16 cellular contexts compared by ENCODE assay signal in the genomic region with DNA sequence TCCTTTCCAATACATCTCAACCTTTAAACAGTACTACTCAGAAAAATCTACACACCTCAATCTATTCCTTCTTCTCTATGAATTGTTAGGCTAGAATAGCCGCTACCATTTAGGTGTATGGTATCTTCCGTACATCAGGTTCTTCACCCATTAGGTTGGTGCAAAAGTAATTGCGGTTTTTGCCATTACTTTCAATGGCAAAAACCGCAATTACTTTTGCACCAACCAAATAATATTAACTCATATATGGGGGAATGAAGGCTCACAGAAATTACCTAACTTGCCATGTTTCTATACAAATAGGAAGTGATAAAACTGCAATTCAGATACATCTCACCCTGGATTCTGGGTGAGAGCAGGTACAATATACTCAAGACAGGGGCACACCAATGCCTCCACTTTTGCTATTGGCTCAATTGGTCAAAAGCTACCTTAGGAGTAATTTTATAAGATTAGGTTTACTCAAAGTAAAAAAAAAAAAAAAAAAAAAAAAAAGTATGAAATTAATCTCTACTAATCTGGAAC. TPM values are rescaled to one million over a fixed set of nuclear protein-coding genes. Genes with fewer than 3 reads are reported as not detected.
DNase-seq lines count a peak whose midpoint lies in the region; ATAC-seq, FAIRE-seq and TF ChIP-seq lines count a peak whose summit lies in the region.
"Had no signal": no experiment of that assay in that cellular context is flagged by ENCODE, and none has a peak within 500 bp of the region (broad histone marks: within the 10 kb centered on the region; RNA-seq: fewer than 3 reads in every experiment).

No MANE protein-coding gene starts in this region.

- H3K36me3 ChIP-seq in A673 (ENCODE audit: insufficient read depth, low read length, poor library complexity, severe bottlenecking) (no peaks in the 10 kb centered on the region), pancreas (no peaks in the 10 kb centered on the region), brain microvascular endothelial cell (replicated peaks) (no peaks in the 10 kb centered on the region)
- no peaks in the 10 kb centered on the region for H3K36me3 ChIP-seq in CD8-positive, alpha-beta memory T cell (ENCODE audit: insufficient read depth, low read length)
- H3K36me3 ChIP-seq: BE2C had no signal

- ATAC-seq in foreskin keratinocyte (no peak), HG03097 (IDR thresholded peaks at IDR 0.05; ENCODE audit: low FRiP score, unreplicated experiment) (no peak), pancreas (no peak)
- ATAC-seq: Panc1 had no signal

- intact Hi-C loops in A673 (cut with micrococcal nuclease; ENCODE audit: unreplicated experiment) (no loop called here), pancreas (cut with DNase I) (no loop called here)

- POLR2A ChIA-PET in A673 (lab: Charles Lee; ENCODE audit: low non-redundant PET): no interaction called here
- POLR2A ChIA-PET in CD8-positive, alpha-beta memory T cell (lab: Charles Lee): interaction anchor here (1.2 kb wide), 1 partner anchor 11 kb away, joined by 4 read pairs; no protein-coding TSS in a partner anchor

- H3K4me1 ChIP-seq in A673 (ENCODE audit: insufficient read depth, low read length, poor library complexity, severe bottlenecking) (peaks cover 52% of the 10 kb centered on the region), foreskin keratinocyte (peaks cover 39% of the 10 kb centered on the region), pancreas (no peaks in the 10 kb centered on the region)
- H3K4me1 ChIP-seq in CD8-positive, alpha-beta memory T cell (ENCODE audit: insufficient read depth, low read length): peaks cover 56% of the 10 kb centered on the region

- H3K27ac ChIP-seq in A673 (ENCODE audit: low read depth, low read length, poor library complexity, severe bottlenecking) (peak overlapping the region; percentile 59), VCaP (peak overlapping the region; percentile 65), foreskin keratinocyte (peak overlapping the region; percentile 69), pancreas (no peak overlapping the region), brain microvascular endothelial cell (no peak overlapping the region)
- H3K27ac ChIP-seq in CD8-positive, alpha-beta memory T cell (ENCODE audit: low read depth, low read length): no peak overlapping the region
- H3K27ac ChIP-seq: psoas muscle had no signal

- H3K4me3 Mint-ChIP-seq in CD8-positive, alpha-beta memory T cell: peak overlapping the region in 4 of 7 donors; percentile 75 to 90 (median 79)

- H3K27me3 Mint-ChIP-seq in CD8-positive, alpha-beta memory T cell: no peaks in the 10 kb centered on the region

- H3K27me3 ChIP-seq in A673 (replicated peaks; ENCODE audit: insufficient read depth, low read depth, low read length, poor library complexity) (no peaks in the 10 kb centered on the region), foreskin keratinocyte (no peaks in the 10 kb centered on the region), pancreas (no peaks in the 10 kb centered on the region), brain microvascular endothelial cell (replicated peaks) (no peaks in the 10 kb centered on the region)
- no peaks in the 10 kb centered on the region for H3K27me3 ChIP-seq in CD8-positive, alpha-beta memory T cell (ENCODE audit: insufficient read depth, low read length, poor library complexity, severe bottlenecking)
- H3K27me3 ChIP-seq: BE2C had no signal

- no peaks in the 10 kb centered on the region for H3K9me3 ChIP-seq in A673 (ENCODE audit: low read depth, low read length, poor library complexity, severe bottlenecking)
- no peaks in the 10 kb centered on the region for H3K9me3 ChIP-seq in CD8-positive, alpha-beta memory T cell (ENCODE audit: low read length)
- H3K9me3 ChIP-seq in pancreas: no peaks in the 10 kb centered on the region
- H3K9me3 ChIP-seq: BE2C, psoas muscle had no signal

- H3K27ac Mint-ChIP-seq in CD8-positive, alpha-beta memory T cell: peak overlapping the region in 7 of 8 donors; percentile 80 to 96 (median 90)

- CTCF ChIA-PET in A673 (lab: Charles Lee): interaction anchor here (0.6 kb wide), 1 partner anchor 149 kb away, joined by 3 read pairs; no protein-coding TSS in a partner anchor
- CTCF ChIA-PET in CD8-positive, alpha-beta memory T cell (lab: Charles Lee): interaction anchor here (0.7 to 4.5 kb wide), 5 partner anchors 11 to 433 kb away, joined by 3 to 27 read pairs (median 4); no protein-coding TSS in a partner anchor

- H3K4me3 ChIP-seq in A673 (ENCODE audit: low read depth, low read length, poor library complexity, severe bottlenecking): no peak overlapping the region
- no peak overlapping the region for H3K4me3 ChIP-seq in CD8-positive, alpha-beta memory T cell (ENCODE audit: low read length)
- H3K4me3 ChIP-seq in pancreas: no peak overlapping the region
- H3K4me3 ChIP-seq in brain microvascular endothelial cell (ENCODE audit: low read depth, low read length): no peak overlapping the region
- H3K4me3 ChIP-seq: psoas muscle had no signal

- in situ Hi-C loops in brain microvascular endothelial cell (cut with HindIII; ENCODE audit: low pct_ligation_motif_present, low sequenced_read_pairs): no loop called here

- DNase-seq in A673 (ENCODE audit: low spot score): no peak
- no peak for DNase-seq in CD8-positive, alpha-beta memory T cell
- DNase-seq in foreskin keratinocyte: no peak
- no peak for DNase-seq in superior temporal gyrus (ENCODE audit: extremely low spot score)
- DNase-seq in pancreas: no peak
- no peak for DNase-seq in brain microvascular endothelial cell
- DNase-seq: activated gamma-delta T cell, caudate nucleus, glutamatergic neuron, NCI-H446 treated with DMSO at 0.1 percent for 48 hours had no signal

- BruUV-seq in A673 (replicated peaks; lab: Mats Ljungman, UMichigan): no TSS peak

- TF ChIP-seq CTCF in A673 (conservative IDR thresholded peaks at IDR 0.05; ENCODE audit: low read depth, low read length) (no peak), VCaP (conservative IDR thresholded peaks at IDR 0.05) (no peak), foreskin keratinocyte (conservative IDR thresholded peaks at IDR 0.05) (no peak), pancreas (IDR thresholded peaks at IDR 0.05) (no peak), brain microvascular endothelial cell (IDR thresholded peaks at IDR 0.05; ENCODE audit: low read depth, low read length, missing control alignments) (no peak)

- FAIRE-seq in pancreas (lab: Jason Lieb, UNC): no peak
- FAIRE-seq: endothelial cell of umbilical vein had no signal

- WGBS in pancreas, 2 donors: 70 to 77% methylated on average over 4 of the region's 4 CpGs

- H3K4me1 Mint-ChIP-seq in CD8-positive, alpha-beta memory T cell: peaks cover 50 to 76% (median 61%) of the 10 kb centered on the region in 3 donors

- H3K9me3 Mint-ChIP-seq in CD8-positive, alpha-beta memory T cell: no peaks in the 10 kb centered on the region

- no peaks in the 10 kb centered on the region for H3K36me3 Mint-ChIP-seq in CD8-positive, alpha-beta memory T cell

RNA-seq across cellular contexts. Expression of a gene that starts 37.7 kb away (rescaled TPM):
- total RNA-seq in A673 (2021) (12.7 and 14.2 TPM in 2 replicates), foreskin keratinocyte (37.5 and 57.1 TPM in 2 replicates), pancreas (10 to 100 TPM; 22.9 to 41.0 (median 29.6) TPM)
- 1 to 10 TPM; 6.5 to 7.2 TPM for total RNA-seq in CD8-positive, alpha-beta memory T cell
- polyA plus RNA-seq in CD8-positive, alpha-beta memory T cell: 5.8 TPM
- polyA plus RNA-seq in foreskin keratinocyte (12.4 and 15.7 TPM in 2 replicates), pancreas (10 to 100 TPM in 1 of 2 donors, 1 to 10 TPM in 1; 8.2 to 11.6 TPM)

Comparison
In these comparisons a context has a peak if more than half of its experiments do, and no peak if none do; other contexts are left out.
1. H3K27ac ChIP-seq: peak in A673 (single experiment), VCaP (single experiment) and foreskin keratinocyte (single experiment); none in CD8-positive, alpha-beta memory T cell (single experiment), pancreas (0 of 4) and brain microvascular endothelial cell (single experiment).